ENCODE assay signal across 1 cellular context in the genomic region with DNA sequence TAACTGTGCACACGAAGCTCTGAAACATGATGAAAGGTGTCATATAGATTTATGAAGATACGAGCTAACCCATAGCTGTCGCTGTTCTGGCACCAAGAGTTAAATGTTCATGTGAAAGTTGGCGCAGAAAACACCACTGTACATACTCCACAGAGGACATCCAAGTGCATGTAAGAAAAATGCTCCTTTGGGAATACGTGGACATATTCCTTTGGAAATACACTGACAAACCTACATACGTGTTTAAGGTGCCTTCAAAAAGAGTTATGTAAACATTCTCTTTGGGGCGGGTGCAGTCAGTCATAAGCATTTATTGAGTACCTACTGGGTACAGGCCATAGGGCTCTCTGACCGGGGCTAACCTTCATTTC.
TF ChIP-seq lines count a peak whose summit lies in the region.

No MANE protein-coding gene starts in this region.

TF ChIP-seq in HEK293, 187 proteins besides CTCF, POLR2A, EP300 and RAD21 (continued from another document):
- TF ChIP-seq PATZ1 (tag by site-specific recombination; IDR thresholded peaks at IDR 0.05) (no peak), ZNF660 (tag by site-specific recombination; IDR thresholded peaks at IDR 0.05) (peak; percentile 32; the same call in 1 of the 2 replicates), ZNF23 (tag by site-specific recombination; IDR thresholded peaks at IDR 0.05; ENCODE audit: borderline replicate concordance) (no peak), ZNF600 (tag by site-specific recombination; IDR thresholded peaks at IDR 0.05) (peak; percentile 83), ZNF362 (tag by site-specific recombination; IDR thresholded peaks at IDR 0.05) (no peak), ZNF2 (tag by site-specific recombination; IDR thresholded peaks at IDR 0.05) (peak; percentile 58; the same call in 1 of the 2 replicates), ZNF24 (tag by site-specific recombination; IDR thresholded peaks at IDR 0.05) (0 out of 2 replicates have a peak, but pooled peaks have one; percentile 28), ZNF549 (tag by site-specific recombination; IDR thresholded peaks at IDR 0.05) (no peak), ZNF140 (tag by site-specific recombination; IDR thresholded peaks at IDR 0.05) (no peak), ZNF302 (tag by site-specific recombination; IDR thresholded peaks at IDR 0.05; ENCODE audit: low read depth) (no peak), SCRT2 (tag by site-specific recombination; IDR thresholded peaks at IDR 0.05) (no peak), ZNF239 (tag by site-specific recombination; IDR thresholded peaks at IDR 0.05) (no peak), INSM2 (tag by site-specific recombination; IDR thresholded peaks at IDR 0.05) (no peak), ZNF837 (tag by site-specific recombination; IDR thresholded peaks at IDR 0.05) (no peak), KLF7 (tag by site-specific recombination; IDR thresholded peaks at IDR 0.05; ENCODE audit: borderline replicate concordance) (no peak), ZNF677 (tag by site-specific recombination; IDR thresholded peaks at IDR 0.05) (no peak), ZXDB (tag by site-specific recombination; IDR thresholded peaks at IDR 0.05) (no peak), ZEB2 (tag by site-specific recombination; IDR thresholded peaks at IDR 0.05) (peak; percentile 23; the same call in 1 of the 2 replicates), ZNF792 (tag by site-specific recombination; IDR thresholded peaks at IDR 0.05) (peak; percentile 99), ZNF404 (tag by site-specific recombination; IDR thresholded peaks at IDR 0.05) (no peak), ZNF501 (tag by site-specific recombination; IDR thresholded peaks at IDR 0.05) (no peak; the same call in 1 of the 2 replicates), GLI4 (tag by site-specific recombination; IDR thresholded peaks at IDR 0.05) (no peak), ZNF132 (tag by site-specific recombination; IDR thresholded peaks at IDR 0.05; ENCODE audit: borderline replicate concordance) (no peak), SP3 (tag by site-specific recombination; IDR thresholded peaks at IDR 0.05) (no peak), ZNF704 (tag by site-specific recombination; IDR thresholded peaks at IDR 0.05) (no peak), ZNF311 (tag by site-specific recombination; IDR thresholded peaks at IDR 0.05; ENCODE audit: borderline replicate concordance) (no peak)
- TF ChIP-seq, protein P1, sequence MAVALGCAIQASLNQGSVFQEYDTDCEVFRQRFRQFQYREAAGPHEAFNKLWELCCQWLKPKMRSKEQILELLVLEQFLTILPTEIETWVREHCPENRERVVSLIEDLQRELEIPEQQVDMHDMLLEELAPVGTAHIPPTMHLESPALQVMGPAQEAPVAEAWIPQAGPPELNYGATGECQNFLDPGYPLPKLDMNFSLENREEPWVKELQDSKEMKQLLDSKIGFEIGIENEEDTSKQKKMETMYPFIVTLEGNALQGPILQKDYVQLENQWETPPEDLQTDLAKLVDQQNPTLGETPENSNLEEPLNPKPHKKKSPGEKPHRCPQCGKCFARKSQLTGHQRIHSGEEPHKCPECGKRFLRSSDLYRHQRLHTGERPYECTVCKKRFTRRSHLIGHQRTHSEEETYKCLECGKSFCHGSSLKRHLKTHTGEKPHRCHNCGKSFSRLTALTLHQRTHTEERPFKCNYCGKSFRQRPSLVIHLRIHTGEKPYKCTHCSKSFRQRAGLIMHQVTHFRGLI (tag by site-specific recombination; IDR thresholded peaks at IDR 0.05), result no peak; the same call in 1 of the 2 replicates
